Comparison of ENCODE assay signal across 9 cellular contexts in the genomic region with DNA sequence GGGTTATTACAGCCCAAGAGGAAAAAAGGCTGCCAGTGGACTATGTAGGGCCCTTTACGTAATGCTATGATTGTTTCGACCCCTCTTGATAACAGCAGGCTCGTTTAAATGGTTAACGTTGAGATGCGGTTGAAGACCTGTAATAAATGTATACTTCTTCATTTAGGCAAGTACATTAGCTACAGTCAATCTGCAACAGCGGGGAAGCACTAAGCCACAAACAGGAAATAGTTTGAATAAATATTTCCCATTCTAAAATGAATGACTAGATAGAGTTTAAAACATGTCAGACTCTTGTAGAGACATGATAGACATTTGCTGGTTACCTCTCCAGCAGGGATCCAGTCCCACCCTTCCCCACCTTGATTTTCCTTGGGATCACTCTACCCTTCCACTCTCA. TPM values are rescaled to one million over a fixed set of nuclear protein-coding genes. Genes with fewer than 3 reads are reported as not detected.
A peak's percentile ranks its signal among the peaks of the same experiment; 100 is the strongest.
DNase-seq lines count a peak whose midpoint lies in the region; ATAC-seq and FAIRE-seq lines count a peak whose summit lies in the region.
"Had no signal": no experiment of that assay in that cellular context is flagged by ENCODE, and none has a peak within 500 bp of the region (broad histone marks: within the 10 kb centered on the region; RNA-seq: fewer than 3 reads in every experiment).

No MANE protein-coding gene starts in this region.

- FAIRE-seq in HTR-8/SVneo (lab: Jason Lieb, UNC), result no peak

- peak in 2 of 3 donors; percentile 26 to 42 for DNase-seq in CD4-positive, CD25-positive, alpha-beta regulatory T cell
- no peak for DNase-seq in NCI-H2029 (lab: John Stamatoyannopoulos, UW)
- no peak for DNase-seq in NCI-H1417 treated with DMSO at 0.1 percent for 48 hours (lab: John Stamatoyannopoulos, UW)
- DNase-seq in HK-2 (ENCODE audit: unreplicated experiment), result no peak
- no peak for DNase-seq in HTR-8/SVneo (ENCODE audit: insufficient read length, low spot score)
- DNase-seq: NCI-H187 had no signal

- H3K27me3 Mint-ChIP-seq in CD4-positive, CD25-positive, alpha-beta regulatory T cell, result no peaks in the 10 kb centered on the region
- H3K27me3 Mint-ChIP-seq in activated T-helper 17 cell treated with anti-CD3 and anti-CD28 coated beads, Interleukin-2, amount 50 U/mL, for 72 hours, result no peaks in the 10 kb centered on the region

- H3K4me1 ChIP-seq in CD4-positive, CD25-positive, alpha-beta regulatory T cell (ENCODE audit: control insufficient read depth, insufficient read depth, low read length, poor library complexity, severe bottlenecking), result peaks cover 14% of the 10 kb centered on the region

- no peaks in the 10 kb centered on the region for H3K27me3 ChIP-seq in CD4-positive, CD25-positive, alpha-beta regulatory T cell (ENCODE audit: control insufficient read depth, insufficient read depth, low read length)

- peak; percentile 71 to 77 for ATAC-seq in CD4-positive, CD25-positive, alpha-beta regulatory T cell (ENCODE audit: low read depth in 2 of 2)
- ATAC-seq in GM19395 (IDR thresholded peaks at IDR 0.05; ENCODE audit: unreplicated experiment), result peak; percentile 58
- peak; percentile 43 for ATAC-seq in HG03139 (IDR thresholded peaks at IDR 0.05; ENCODE audit: unreplicated experiment)
- peak; percentile 86 for ATAC-seq in activated T-helper 17 cell treated with anti-CD3 and anti-CD28 coated beads, Interleukin-2, amount 50 U/mL, for 72 hours (replicated peaks)

- peaks cover 7 to 31% (median 14%) of the 10 kb centered on the region in 4 donors for H3K4me1 Mint-ChIP-seq in CD4-positive, CD25-positive, alpha-beta regulatory T cell
- peaks cover 13% of the 10 kb centered on the region for H3K4me1 Mint-ChIP-seq in activated T-helper 17 cell treated with anti-CD3 and anti-CD28 coated beads, Interleukin-2, amount 50 U/mL, for 72 hours

- H3K4me3 Mint-ChIP-seq in CD4-positive, CD25-positive, alpha-beta regulatory T cell, result peak overlapping the region in 1 of 4 donors; percentile 33
- peak overlapping the region; percentile 48 for H3K4me3 Mint-ChIP-seq in activated T-helper 17 cell treated with anti-CD3 and anti-CD28 coated beads, Interleukin-2, amount 50 U/mL, for 72 hours

- peaks cover 2 to 16% (median 6%) of the 10 kb centered on the region in 7 donors for H3K9me3 Mint-ChIP-seq in CD4-positive, CD25-positive, alpha-beta regulatory T cell
- peaks cover 7% of the 10 kb centered on the region for H3K9me3 Mint-ChIP-seq in activated T-helper 17 cell treated with anti-CD3 and anti-CD28 coated beads, Interleukin-2, amount 50 U/mL, for 72 hours

- peaks cover 2 to 5% of the 10 kb centered on the region in 2 experiments for H3K9me3 ChIP-seq in CD4-positive, CD25-positive, alpha-beta regulatory T cell (ENCODE audit: control insufficient read depth in 2 of 2, low read length in 2 of 2)

- peak overlapping the region; percentile 40 for H3K4me3 ChIP-seq in CD4-positive, CD25-positive, alpha-beta regulatory T cell (ENCODE audit: low read depth, low read length)

- H3K27ac ChIP-seq in CD4-positive, CD25-positive, alpha-beta regulatory T cell (ENCODE audit: insufficient read depth, low read length, poor library complexity, severe bottlenecking), result no peak overlapping the region

- H3K36me3 ChIP-seq in CD4-positive, CD25-positive, alpha-beta regulatory T cell (ENCODE audit: control insufficient read depth, insufficient read depth, low read length), result no peaks in the 10 kb centered on the region

- H3K36me3 Mint-ChIP-seq in CD4-positive, CD25-positive, alpha-beta regulatory T cell, result peaks cover 8% of the 10 kb centered on the region
- no peaks in the 10 kb centered on the region for H3K36me3 Mint-ChIP-seq in activated T-helper 17 cell treated with anti-CD3 and anti-CD28 coated beads, Interleukin-2, amount 50 U/mL, for 72 hours (ENCODE audit: low read depth)

- H3K27ac Mint-ChIP-seq in CD4-positive, CD25-positive, alpha-beta regulatory T cell, result peak overlapping the region; percentile 17 to 27 (median 18)
- H3K27ac Mint-ChIP-seq in activated T-helper 17 cell treated with anti-CD3 and anti-CD28 coated beads, Interleukin-2, amount 50 U/mL, for 72 hours, result peak overlapping the region; percentile 81

RNA-seq across cellular contexts. Expression of a gene that starts 38.1 kb away (rescaled TPM):
- total RNA-seq in CD4-positive, CD25-positive, alpha-beta regulatory T cell, result 83.4 TPM
- polyA plus RNA-seq in CD4-positive, CD25-positive, alpha-beta regulatory T cell, result 10 to 100 TPM; 20.2 to 30.5 (median 22.9) TPM
- total RNA-seq in activated T-helper 17 cell treated with anti-CD3 and anti-CD28 coated beads, Interleukin-2, amount 50 U/mL, for 72 hours, result 10 to 100 TPM; 38.4 to 39.6 TPM

Comparison
In these comparisons a context has a peak if more than half of its experiments do, and no peak if none do; other contexts are left out.
1. DNase-seq: peak in CD4-positive, CD25-positive, alpha-beta regulatory T cell (2 of 3); none in NCI-H2029 (single experiment), NCI-H1417 treated with DMSO at 0.1 percent for 48 hours (single experiment), HK-2 (single experiment) and HTR-8/SVneo (single experiment).
2. Peak in every context shown above with its lines, with median percentiles within 50 percentile points of each other: ATAC-seq.